ENCODE assay signal across 8 cellular contexts in genomic region chr4:73446336-73446938, GRCh38. TPM values are rescaled to one million over a fixed set of nuclear protein-coding genes. Genes with fewer than 3 reads are reported as not detected.
A peak's percentile ranks its signal among the peaks of the same experiment; 100 is the strongest.
DNase-seq lines count a peak whose midpoint lies in the region; ATAC-seq, FAIRE-seq and TF ChIP-seq lines count a peak whose summit lies in the region.

No MANE protein-coding gene starts in this region.

- TF ChIP-seq EP300 in H1 (IDR thresholded peaks at IDR 0.05; ENCODE audit: borderline replicate concordance in 1 of 2, low read depth in 2 of 2, low read length in 2 of 2) (no peak), suprapubic skin (IDR thresholded peaks at IDR 0.05) (no peak)

- H3K9me3 Mint-ChIP-seq in neural progenitor cell, result no peaks in the 10 kb centered on the region

- no peak overlapping the region for H2AK5ac ChIP-seq in H1 (ENCODE audit: low read depth, low read length)

- no peaks in the 10 kb centered on the region for H3K4me1 ChIP-seq in heart right ventricle
- peaks cover 4 to 9% (median 7%) of the 10 kb centered on the region in 4 experiments; a peak in 5 of 7 replicates for H3K4me1 ChIP-seq in H1 (replicated peaks in 1 of 4; ENCODE audit: control insufficient read depth in 3 of 4, insufficient read depth in 4 of 4, low read length in 3 of 4)
- peaks cover 13% of the 10 kb centered on the region for H3K4me1 ChIP-seq in neural progenitor cell
- peaks cover 5% of the 10 kb centered on the region for H3K4me1 ChIP-seq in suprapubic skin

- peaks cover 5% of the 10 kb centered on the region for H3F3A ChIP-seq in neural progenitor cell (ENCODE audit: low read depth)

- H2BK5ac ChIP-seq in H1 (ENCODE audit: low read depth, low read length), result no peak overlapping the region

- CTCF ChIA-PET in H1 (lab: Charles Lee; ENCODE audit: partially characterized antibody), result interaction anchor here (0.6 to 6.5 kb wide), 64 partner anchors 9 to 697 kb away, joined by 3 to 83 read pairs (median 5); partner anchors contain the start of gene AFP

- DNase-seq in heart right ventricle, result no peak
- no peak for DNase-seq in left ventricle myocardium superior
- DNase-seq in HT-29 (ENCODE audit: low spot score), result peak; percentile 68
- peak; percentile 86 for DNase-seq in OCI-M1 (lab: John Stamatoyannopoulos, UW)
- DNase-seq in H1 (ENCODE audit: low read depth in 1 of 2, low spot score in 2 of 2), result no peak
- peak; percentile 69 for DNase-seq in neural progenitor cell (ENCODE audit: low spot score)
- no peak for DNase-seq in suprapubic skin (ENCODE audit: low spot score in 2 of 2)

- no peak overlapping the region for H4K5ac ChIP-seq in H1 (ENCODE audit: insufficient read length, low read depth, low read length)

- no peak overlapping the region for H3K27ac Mint-ChIP-seq in neural progenitor cell

- FAIRE-seq in H1 (lab: Jason Lieb, UNC), result peak; percentile 57

- no peak overlapping the region for H2BK120ac ChIP-seq in H1 (replicated peaks; ENCODE audit: low read depth, low read length)

- POLR2A ChIA-PET in H1 (lab: Charles Lee; ENCODE audit: partially characterized antibody), result interaction anchor here (1.5 kb wide), 1 partner anchor 188 kb away, joined by 4 read pairs; the partner anchor contains the start of gene ANKRD17

- no peak overlapping the region for H3K27ac ChIP-seq in heart right ventricle
- H3K27ac ChIP-seq in H1 (ENCODE audit: low read depth, low read length), result no peak overlapping the region
- no peak overlapping the region for H3K27ac ChIP-seq in neural progenitor cell
- H3K27ac ChIP-seq in suprapubic skin, result no peak overlapping the region

- H3K23ac ChIP-seq in H1 (ENCODE audit: insufficient read length), result no peak overlapping the region

- H2AFZ ChIP-seq in H1 (ENCODE audit: low read length), result no peak overlapping the region
- H2AFZ ChIP-seq in neural progenitor cell (replicated peaks), result no peak overlapping the region

- H3K36me3 ChIP-seq in heart right ventricle, result no peaks in the 10 kb centered on the region
- H3K36me3 ChIP-seq in H1 (ENCODE audit: control insufficient read depth in 2 of 4, insufficient read depth in 4 of 4, low read length in 3 of 4), result no peaks in the 10 kb centered on the region
- H3K36me3 ChIP-seq in neural progenitor cell, result no peaks in the 10 kb centered on the region
- H3K36me3 ChIP-seq in suprapubic skin, result no peaks in the 10 kb centered on the region

- peak; percentile 69 for TF ChIP-seq RAD21 in H1 (IDR thresholded peaks at IDR 0.05 in 1 of 2, conservative IDR thresholded peaks at IDR 0.05 in 1 of 2; ENCODE audit: low read depth in 2 of 2, low read length in 2 of 2)

- H3K4me3 ChIP-seq in heart right ventricle (no peak overlapping the region), H1 (ENCODE audit: extremely low read depth in 1 of 4, insufficient read depth in 2 of 4, low read depth in 3 of 4, low read length in 4 of 4) (no peak overlapping the region), neural progenitor cell (no peak overlapping the region), suprapubic skin (no peak overlapping the region)

- H3K4me1 Mint-ChIP-seq in neural progenitor cell, result peaks cover 20% of the 10 kb centered on the region

- ATAC-seq in heart right ventricle (no peak), left ventricle myocardium superior (no peak), GM21576 (IDR thresholded peaks at IDR 0.05; ENCODE audit: unreplicated experiment) (peak; percentile 99)

- H3K23me2 ChIP-seq in H1 (ENCODE audit: low read depth, low read length), result no peaks in the 10 kb centered on the region

- WGBS in heart right ventricle, 2 donors, result 7 to 8% methylated on average over 4 of the region's 4 CpGs
- WGBS in H1 (ENCODE audit: extremely low coverage in 1 of 2, insufficient coverage in 1 of 2, insufficient read length in 1 of 2, insufficient replicate concordance in 2 of 2, low coverage in 1 of 2, low lambda C conversion rate in 2 of 2, missing lambda C conversion rate in 1 of 2), 2 experiments, result 80% methylated on average over 4 of the region's 4 CpGs; no CpG with 5 or more reads in 1 of the 2 experiments
- WGBS in suprapubic skin, result 21% methylated on average over 4 of the region's 4 CpGs

- TF ChIP-seq POLR2A in H1 (IDR thresholded peaks at IDR 0.05; ENCODE audit: control extremely low read depth in 1 of 2, low read depth in 2 of 2, low read length in 2 of 2) (no peak), suprapubic skin (IDR thresholded peaks at IDR 0.05) (no peak)

- H4K20me1 ChIP-seq in H1 (replicated peaks in 1 of 2; ENCODE audit: control insufficient read depth in 1 of 2, insufficient read depth in 2 of 2, low read length in 2 of 2) (no peaks in the 10 kb centered on the region), neural progenitor cell (ENCODE audit: low read depth) (no peaks in the 10 kb centered on the region)

- H3K9ac ChIP-seq in H1 (replicated peaks in 1 of 4; ENCODE audit: extremely low read depth in 1 of 4, low read depth in 3 of 4, low read length in 3 of 4), result no peak overlapping the region
- H3K9ac ChIP-seq in neural progenitor cell, result no peak overlapping the region

- H3K14ac ChIP-seq in H1 (ENCODE audit: insufficient read length), result no peak overlapping the region

- H4K8ac ChIP-seq in H1 (ENCODE audit: extremely low read depth, insufficient read depth, low read length), result no peak overlapping the region

- no peak overlapping the region for H3K4me3 Mint-ChIP-seq in neural progenitor cell

- H3K9me3 ChIP-seq in heart right ventricle (no peaks in the 10 kb centered on the region), H1 (ENCODE audit: insufficient read depth in 2 of 2, low read depth in 1 of 2, low read length in 1 of 2) (no peaks in the 10 kb centered on the region), neural progenitor cell (ENCODE audit: low read depth) (no peaks in the 10 kb centered on the region), suprapubic skin (no peaks in the 10 kb centered on the region)

- H3K56ac ChIP-seq in H1 (replicated peaks; ENCODE audit: insufficient read length, low read depth, low read length), result no peak overlapping the region

- H3K27me3 Mint-ChIP-seq in neural progenitor cell (ENCODE audit: insufficient read depth, low read depth), result peaks cover 6% of the 10 kb centered on the region

- no peaks in the 10 kb centered on the region for H3K36me3 Mint-ChIP-seq in neural progenitor cell

- no peak overlapping the region for H3K4ac ChIP-seq in H1 (replicated peaks; ENCODE audit: insufficient read length, low read depth, low read length)

- H3K18ac ChIP-seq in H1 (ENCODE audit: extremely low read depth, low read length), result no peak overlapping the region

- no peak overlapping the region for H4K91ac ChIP-seq in H1 (replicated peaks; ENCODE audit: insufficient read length, low read length)

- no peak overlapping the region for H2BK15ac ChIP-seq in H1 (ENCODE audit: low read length)

- H3K27me3 ChIP-seq in heart right ventricle, result peaks cover 0 to 21% (median 3%) of the 10 kb centered on the region in 7 donors
- no peaks in the 10 kb centered on the region for H3K27me3 ChIP-seq in H1 (replicated peaks in 1 of 4; ENCODE audit: control insufficient read depth in 3 of 4, extremely low read depth in 1 of 4, insufficient read depth in 3 of 4, low read length in 3 of 4)
- no peaks in the 10 kb centered on the region for H3K27me3 ChIP-seq in neural progenitor cell
- H3K27me3 ChIP-seq in suprapubic skin, result no peaks in the 10 kb centered on the region

- no peaks in the 10 kb centered on the region for H3K79me1 ChIP-seq in H1 (ENCODE audit: low read depth, low read length)

- TF ChIP-seq CTCF in heart right ventricle (IDR thresholded peaks at IDR 0.05), result peak in 8 of 9 donors; percentile 11 to 70 (median 56)
- TF ChIP-seq CTCF in H1 (IDR thresholded peaks at IDR 0.05; ENCODE audit: control extremely low read depth in 1 of 3, insufficient read depth in 1 of 3, low read depth in 1 of 3, low read length in 3 of 3), result peak in 2 of 3 experiments; percentile 83 to 99; a peak in 3 of 4 replicates
- TF ChIP-seq CTCF in neural progenitor cell (IDR thresholded peaks at IDR 0.05), result peak; percentile 87
- TF ChIP-seq CTCF in suprapubic skin (IDR thresholded peaks at IDR 0.05), result peak in 1 of 2 donors; percentile 58

- H3K4me2 ChIP-seq in H1 (ENCODE audit: insufficient read depth in 1 of 2, low read depth in 2 of 2, low read length in 2 of 2) (no peak overlapping the region), neural progenitor cell (no peak overlapping the region)

- intact Hi-C loops in heart right ventricle (cut with DNase I) (no loop called here), left ventricle myocardium superior (cut with micrococcal nuclease) (no loop called here)

- H3K79me2 ChIP-seq in H1 (ENCODE audit: control insufficient read depth in 1 of 2, insufficient read depth in 2 of 2, low read length in 2 of 2) (no peaks in the 10 kb centered on the region), neural progenitor cell (ENCODE audit: low read depth) (no peaks in the 10 kb centered on the region)

- H2BK12ac ChIP-seq in H1 (ENCODE audit: low read depth, low read length), result no peak overlapping the region

- no peak overlapping the region for H2BK20ac ChIP-seq in H1 (ENCODE audit: low read length)

RNA-seq across cellular contexts. Expression of gene AFP, which starts 10.4 kb away (rescaled TPM):
- total RNA-seq in heart right ventricle (not detected), left ventricle myocardium superior (not detected), neural progenitor cell (ENCODE audit: low replicate concordance) (0.62 TPM in 1 of 2 replicates, not detected in the other), suprapubic skin (not detected)
- polyA plus RNA-seq in heart right ventricle (not detected), H1 (2011; rRNA removed) (3.4 and 6.1 TPM in 2 replicates)
- total RNA-seq in HT-29 (2014; rRNA removed; shearing (Covaris generic)), result not detected in 2 replicates
- 9.9 and 10.4 TPM in 2 replicates for total RNA-seq in H1 (2021; fragmentation: NEBNext Ultra II Directional; extraction: Animal tissue kit (Norgen Biotek cat#: 25700))
- polyA plus RNA-seq in H1 (2011; cell fraction: cytosol; rRNA removed), result 6.2 TPM
- 1.9 TPM for polyA plus RNA-seq in H1 (2011; cell fraction: nucleus; rRNA removed)
- 4.1 to 11.5 TPM (median 7.7 TPM) in 4 replicates for polyA plus RNA-seq in H1 (2012, experiment 1 of 2)
- 3.1 TPM for polyA plus RNA-seq in H1 (2012, experiment 2 of 2)
- 24.9 TPM for polyA plus RNA-seq in H1 (2013, experiment 1 of 2)
- polyA plus RNA-seq in H1 (2013, experiment 2 of 2), result 26.3 TPM
- 2.0 and 2.8 TPM in 2 replicates for polyA minus RNA-seq in H1 (2011; rRNA and poly(A)+ RNA removed)
- polyA minus RNA-seq in H1 (2011; cell fraction: cytosol; rRNA and poly(A)+ RNA removed), result 3.3 TPM
- 2.3 TPM for polyA minus RNA-seq in H1 (2011; cell fraction: nucleus; rRNA and poly(A)+ RNA removed)

RNA-seq across cellular contexts. Expression of gene AFM, which starts 35.1 kb away (rescaled TPM):
- not detected for total RNA-seq in heart right ventricle
- polyA plus RNA-seq in heart right ventricle, result not detected
- total RNA-seq in left ventricle myocardium superior, result not detected
- not detected in 2 replicates for total RNA-seq in HT-29 (2014; rRNA removed; shearing (Covaris generic))
- total RNA-seq in H1 (2021; fragmentation: NEBNext Ultra II Directional; extraction: Animal tissue kit (Norgen Biotek cat#: 25700)), result not detected in 2 replicates
- not detected in 2 replicates for polyA plus RNA-seq in H1 (2011; rRNA removed)
- not detected for polyA plus RNA-seq in H1 (2011; cell fraction: cytosol; rRNA removed)
- polyA plus RNA-seq in H1 (2011; cell fraction: nucleus; rRNA removed), result not detected
- polyA plus RNA-seq in H1 (2012, experiment 1 of 2), result not detected in 4 replicates
- not detected for polyA plus RNA-seq in H1 (2012, experiment 2 of 2)
- polyA plus RNA-seq in H1 (2013, experiment 1 of 2), result not detected
- not detected for polyA plus RNA-seq in H1 (2013, experiment 2 of 2)
- not detected in 2 replicates for polyA minus RNA-seq in H1 (2011; rRNA and poly(A)+ RNA removed)
- polyA minus RNA-seq in H1 (2011; cell fraction: cytosol; rRNA and poly(A)+ RNA removed), result not detected
- not detected for polyA minus RNA-seq in H1 (2011; cell fraction: nucleus; rRNA and poly(A)+ RNA removed)
- not detected in 2 replicates for total RNA-seq in neural progenitor cell (ENCODE audit: low replicate concordance)
- total RNA-seq in suprapubic skin, result not detected

RNA-seq across cellular contexts. Expression of gene ALB, which starts 42.4 kb away (rescaled TPM):
- total RNA-seq in heart right ventricle, result 1 to 10 TPM in 1 of 10 donors, under 1 TPM in 3, not detected in 6; 0.36 to 2.4 (median 0.71) TPM
- polyA plus RNA-seq in heart right ventricle, result under 1 TPM in 1 of 2 donors, not detected in 1; 0.06 TPM
- total RNA-seq in left ventricle myocardium superior, result not detected
- total RNA-seq in HT-29 (2014; rRNA removed; shearing (Covaris generic)), result not detected in 2 replicates
- not detected in 2 replicates for total RNA-seq in H1 (2021; fragmentation: NEBNext Ultra II Directional; extraction: Animal tissue kit (Norgen Biotek cat#: 25700))
- polyA plus RNA-seq in H1 (2011; rRNA removed), result 0.12 and 0.13 TPM in 2 replicates
- 1.5 TPM for polyA plus RNA-seq in H1 (2011; cell fraction: cytosol; rRNA removed)
- polyA plus RNA-seq in H1 (2011; cell fraction: nucleus; rRNA removed), result 0.07 TPM
- 3.1 TPM in 1 of 4 replicates, not detected in the others for polyA plus RNA-seq in H1 (2012, experiment 1 of 2)
- polyA plus RNA-seq in H1 (2012, experiment 2 of 2), result 2.2 TPM
- not detected for polyA plus RNA-seq in H1 (2013, experiment 1 of 2)
- polyA plus RNA-seq in H1 (2013, experiment 2 of 2), result 0.09 TPM
- 0.98 TPM in 1 of 2 replicates, not detected in the other for polyA minus RNA-seq in H1 (2011; rRNA and poly(A)+ RNA removed)
- polyA minus RNA-seq in H1 (2011; cell fraction: cytosol; rRNA and poly(A)+ RNA removed), result not detected
- polyA minus RNA-seq in H1 (2011; cell fraction: nucleus; rRNA and poly(A)+ RNA removed), result not detected
- total RNA-seq in neural progenitor cell (ENCODE audit: low replicate concordance), result 0.09 and 0.96 TPM in 2 replicates
- 10 to 100 TPM in 1 of 4 donors, not detected in 3; 84.5 TPM for total RNA-seq in suprapubic skin

Comparison
In these comparisons a context has a peak if more than half of its experiments do, and no peak if none do; other contexts are left out.
1. DNase-seq: peak in HT-29 (single experiment), OCI-M1 (single experiment) and neural progenitor cell (single experiment); none in heart right ventricle (0 of 2), left ventricle myocardium superior (single experiment), H1 (0 of 2) and suprapubic skin (0 of 2).